ENCODE assay signal across 14 cellular contexts in the genomic region with DNA sequence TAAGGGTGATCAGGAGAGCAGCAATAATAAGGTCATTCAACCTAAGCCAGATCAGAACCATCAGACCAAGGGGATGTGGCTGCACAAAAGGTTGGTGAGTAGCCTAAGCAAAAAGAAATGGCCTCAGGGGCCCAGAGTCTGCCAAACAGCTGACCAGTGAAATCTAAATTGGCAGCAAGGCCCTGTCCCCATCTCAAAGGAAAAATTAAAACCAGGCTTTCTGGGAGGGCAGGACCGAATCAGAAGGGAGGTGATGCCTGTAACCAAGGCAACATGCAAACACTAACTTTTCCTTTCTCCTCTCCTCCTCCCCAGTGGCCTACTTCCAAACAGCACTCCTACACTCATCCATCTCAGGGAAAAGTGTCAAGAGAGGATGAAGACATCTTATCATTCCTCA.
DNase-seq lines count a peak whose midpoint lies in the region; ATAC-seq and TF ChIP-seq lines count a peak whose summit lies in the region.
"Had no signal": no experiment of that assay in that cellular context is flagged by ENCODE, and none has a peak within 500 bp of the region (broad histone marks: within the 10 kb centered on the region; RNA-seq: fewer than 3 reads in every experiment).

No MANE protein-coding gene starts in this region.

- peak; percentile 16 for DNase-seq in HT1080 (ENCODE audit: low read depth)
- DNase-seq in right cardiac atrium: peak; percentile 48 to 68 (median 52)
- DNase-seq in foreskin keratinocyte: no peak
- no peak for DNase-seq in T-helper 2 cell
- no peak for DNase-seq in DMS53 (lab: John Stamatoyannopoulos, UW)
- DNase-seq: activated CD4-positive, alpha-beta T cell treated with anti-CD3 and anti-CD28 coated beads for 1 hour; activated T-cell treated with anti-CD3 and anti-CD28 coated beads, Interleukin-2, amount 50 U/mL, for 1 hour; amniotic stem cell; NCI-H1092 treated with DMSO at 0.1 percent for 48 hours; PC-9; T-helper 1 cell had no signal

- no peak overlapping the region for H3K4me3 ChIP-seq in right cardiac atrium (ENCODE audit: low read length)
- H3K4me3 ChIP-seq: PC-9, smooth muscle cell had no signal

- TF ChIP-seq CTCF in foreskin keratinocyte (conservative IDR thresholded peaks at IDR 0.05): no peak

- H3K4me1 ChIP-seq in right cardiac atrium (ENCODE audit: control insufficient read depth, insufficient read depth, low read length): no peaks in the 10 kb centered on the region
- H3K4me1 ChIP-seq in foreskin keratinocyte: no peaks in the 10 kb centered on the region

- WGBS in right cardiac atrium: 38% methylated on average over 1 of the region's 1 CpG

- peak; percentile 89 to 90 for ATAC-seq in right cardiac atrium
- no peak for ATAC-seq in foreskin keratinocyte

- H3K27me3 ChIP-seq in right cardiac atrium (ENCODE audit: control insufficient read depth, insufficient read depth) (no peaks in the 10 kb centered on the region), foreskin keratinocyte (no peaks in the 10 kb centered on the region)

- H3K27ac ChIP-seq in cingulate gyrus (ENCODE audit: low read depth, low read length) (peak overlapping the region; percentile 34), right cardiac atrium (ENCODE audit: low read length) (no peak overlapping the region), temporal lobe (ENCODE audit: low read depth, low read length) (peak overlapping the region; percentile 56), foreskin keratinocyte (no peak overlapping the region)
- H3K27ac ChIP-seq: PC-9 had no signal

- intact Hi-C loops in right cardiac atrium (cut with DNase I): no loop called here

- H3K9me3 ChIP-seq in right cardiac atrium (ENCODE audit: control insufficient read depth, low read length): no peaks in the 10 kb centered on the region

Comparison
In these comparisons a context has a peak if more than half of its experiments do, and no peak if none do; other contexts are left out.
1. DNase-seq: peak in HT1080 (single experiment) and right cardiac atrium (3 of 3); none in foreskin keratinocyte (0 of 2), T-helper 2 cell (0 of 5) and DMS53 (single experiment).
2. H3K27ac ChIP-seq: peak in cingulate gyrus (single experiment) and temporal lobe (single experiment); none in right cardiac atrium (single experiment) and foreskin keratinocyte (single experiment).